11 cellular contexts compared by ENCODE assay signal in genomic region chr7:45919231-45919825, GRCh38. TPM values are rescaled to one million over a fixed set of nuclear protein-coding genes. Genes with fewer than 3 reads are reported as not detected.
DNase-seq lines count a peak whose midpoint lies in the region; ATAC-seq and TF ChIP-seq lines count a peak whose summit lies in the region.
"Had no signal": no experiment of that assay in that cellular context is flagged by ENCODE, and none has a peak within 500 bp of the region (broad histone marks: within the 10 kb centered on the region; RNA-seq: fewer than 3 reads in every experiment).

No MANE protein-coding gene starts in this region.

- ATAC-seq in GM18873 (IDR thresholded peaks at IDR 0.05; ENCODE audit: low FRiP score, unreplicated experiment) (no peak), HG03025 (IDR thresholded peaks at IDR 0.05; ENCODE audit: low FRiP score, unreplicated experiment) (no peak), left lobe of liver (no peak)

- peaks cover 15% of the 10 kb centered on the region for H3K4me1 ChIP-seq in OCI-LY3 (ENCODE audit: low read length)

- H3K9ac ChIP-seq in OCI-LY3 (ENCODE audit: low read length): no peak overlapping the region

- no peaks in the 10 kb centered on the region for H3K79me2 ChIP-seq in OCI-LY3 (ENCODE audit: low read length)

- no peak overlapping the region for H3K27ac ChIP-seq in OCI-LY3 (ENCODE audit: low read length)

- no peak overlapping the region for H3K4me3 ChIP-seq in OCI-LY3 (ENCODE audit: low read length)
- H3K4me3 ChIP-seq in foreskin fibroblast (ENCODE audit: low read depth in 1 of 2, low read length in 2 of 2): peak overlapping the region; percentile 55 to 86
- H3K4me3 ChIP-seq in retinal pigment epithelial cell (ENCODE audit: low read length): peak overlapping the region; percentile 40

- no peaks in the 10 kb centered on the region for H3K36me3 ChIP-seq in OCI-LY3 (replicated peaks; ENCODE audit: low read depth, low read length)

- no peak for DNase-seq in Calu3
- DNase-seq in foreskin fibroblast: peak in 1 of 2 donors; percentile 18
- no peak for DNase-seq in retinal pigment epithelial cell (ENCODE audit: low read depth)
- no peak for DNase-seq in NCI-H1436 (lab: John Stamatoyannopoulos, UW)
- DNase-seq in left lobe of liver (ENCODE audit: low spot score): no peak
- DNase-seq: activated naive CD4-positive, alpha-beta T cell treated with anti-CD3 and anti-CD28 coated beads for 36 hours had no signal

- H3K9me3 Mint-ChIP-seq in Calu3 (ENCODE audit: low read depth, unreplicated experiment): no peaks in the 10 kb centered on the region
- H3K9me3 Mint-ChIP-seq: activated naive CD4-positive, alpha-beta T cell treated with anti-CD3 and anti-CD28 coated beads for 36 hours had no signal

- no peaks in the 10 kb centered on the region for H3K27me3 Mint-ChIP-seq in Calu3 (ENCODE audit: unreplicated experiment)

- H3K4me2 ChIP-seq in OCI-LY3 (ENCODE audit: low read length): peak overlapping the region; percentile 1; the same call in 1 of the 2 replicates

- peaks cover 14% of the 10 kb centered on the region for H3K27me3 ChIP-seq in OCI-LY3 (ENCODE audit: low read depth, low read length)

- CTCF ChIA-PET in Calu3 (lab: Charles Lee): interaction anchor here (1.1 to 2.1 kb wide), 6 partner anchors 12 to 367 kb away, joined by 3 to 8 read pairs (median 4); partner anchors contain the start of gene IGFBP1

- H3K9me3 ChIP-seq in OCI-LY3 (ENCODE audit: insufficient read depth, low read length): no peaks in the 10 kb centered on the region

- peak overlapping the region; percentile 99 for H3K4me3 Mint-ChIP-seq in Calu3 (ENCODE audit: low read depth, unreplicated experiment)

- intact Hi-C loops in Calu3 (cut with micrococcal nuclease; ENCODE audit: unreplicated experiment): loop anchor here (10.0 kb wide), 2 partner anchors 1045 to 1335 kb away; no protein-coding TSS in a partner anchor

- H3K4me1 Mint-ChIP-seq in Calu3 (ENCODE audit: low read depth, unreplicated experiment): peaks cover 43% of the 10 kb centered on the region

- no peak overlapping the region for H2AFZ ChIP-seq in OCI-LY3 (ENCODE audit: low read depth, low read length)

- TF ChIP-seq CTCF in Calu3 (IDR thresholded peaks at IDR 0.05; ENCODE audit: unreplicated experiment) (no peak), OCI-LY3 (IDR thresholded peaks at IDR 0.05; ENCODE audit: low read depth, low read length) (no peak), foreskin fibroblast (IDR thresholded peaks at IDR 0.05; ENCODE audit: low read depth, low read length) (no peak), retinal pigment epithelial cell (conservative IDR thresholded peaks at IDR 0.05; ENCODE audit: low read depth, low read length) (no peak)

- BruUV-seq in Calu3 (replicated peaks; lab: Mats Ljungman, UMichigan): no TSS peak

- H3K27ac Mint-ChIP-seq in Calu3 (ENCODE audit: unreplicated experiment): peak overlapping the region; percentile 84
- H3K27ac Mint-ChIP-seq: activated naive CD4-positive, alpha-beta T cell treated with anti-CD3 and anti-CD28 coated beads for 36 hours had no signal

- H3K36me3 Mint-ChIP-seq in Calu3 (ENCODE audit: insufficient read depth, unreplicated experiment): peaks cover 88% of the 10 kb centered on the region

- no peaks in the 10 kb centered on the region for H4K20me1 ChIP-seq in OCI-LY3 (ENCODE audit: insufficient read depth, low read length)

RNA-seq across cellular contexts. Expression of gene IGFBP3, which starts 1.7 kb away (rescaled TPM):
- 221 and 315 TPM in 2 replicates for total RNA-seq in Calu3 (2022)
- total RNA-seq in left lobe of liver: 140 TPM

RNA-seq across cellular contexts. Expression of gene IGFBP1, which starts 31.0 kb away (rescaled TPM):
- 3.3 and 6.1 TPM in 2 replicates for total RNA-seq in Calu3 (2022)
- 13.7 TPM for total RNA-seq in left lobe of liver
- total RNA-seq: activated naive CD4-positive, alpha-beta T cell treated with anti-CD3 and anti-CD28 coated beads for 36 hours; fibroblast of lung had no signal

RNA-seq across cellular contexts. Expression of gene CCDC201, which starts 46.4 kb away (rescaled TPM):
- total RNA-seq in Calu3 (2022) (not detected in 2 replicates), left lobe of liver (not detected)
- total RNA-seq: activated naive CD4-positive, alpha-beta T cell treated with anti-CD3 and anti-CD28 coated beads for 36 hours; fibroblast of lung; LHCN-M2 had no signal
